In genomic region chr1:168697376-168697775, GRCh38 we compare ENCODE assay signal across 29 cellular contexts. TPM values are rescaled to one million over a fixed set of nuclear protein-coding genes. Genes with fewer than 3 reads are reported as not detected.
"Had no signal": no experiment of that assay in that cellular context is flagged by ENCODE, and none has a peak within 500 bp of the region (broad histone marks: within the 10 kb centered on the region; RNA-seq: fewer than 3 reads in every experiment).

No MANE protein-coding gene starts in this region.

- H3K27ac ChIP-seq: epithelial cell of prostate, gastrocnemius medialis, prostate gland, suprapubic skin, upper lobe of right lung, uterus had no signal

- H3K4me1 ChIP-seq: gastrocnemius medialis, prostate gland, suprapubic skin, upper lobe of right lung, uterus had no signal

- H3K9me3 ChIP-seq: gastrocnemius medialis, prostate gland, suprapubic skin, transverse colon, upper lobe of right lung, uterus had no signal

- ATAC-seq: esophagus mucosa; gastrocnemius medialis; left lobe of liver; naive thymus-derived CD4-positive, alpha-beta T cell; right cardiac atrium; stimulated activated naive CD8-positive, alpha-beta T cell treated with anti-CD3 and anti-CD28 coated beads, Interleukin-15, amount 100 ng/mL, for 72 hours; upper lobe of right lung had no signal

- H3K27ac Mint-ChIP-seq: endodermal cell; mesothelial cell of epicardium; naive thymus-derived CD4-positive, alpha-beta T cell; nephron progenitor cell had no signal

- H3K27me3 Mint-ChIP-seq: stimulated activated naive CD8-positive, alpha-beta T cell treated with anti-CD3 and anti-CD28 coated beads, Interleukin-15, amount 100 ng/mL, for 72 hours had no signal

- H3K4me3 ChIP-seq: dorsolateral prefrontal cortex, gastrocnemius medialis, lung, prostate gland, suprapubic skin, transverse colon, upper lobe of right lung, uterus had no signal

- H3K36me3 Mint-ChIP-seq: mesothelial cell of epicardium; naive thymus-derived CD4-positive, alpha-beta T cell had no signal

- DNase-seq: dorsolateral prefrontal cortex; effector CD4-positive, alpha-beta T cell; endodermal cell; foreskin fibroblast; gastrocnemius medialis; head of caudate nucleus; kidney; mesenchymal stem cell; naive thymus-derived CD4-positive, alpha-beta T cell; nephron progenitor cell; nucleus accumbens; right cardiac atrium; small intestine; stimulated activated CD4-positive, alpha-beta T cell treated with anti-CD3 and anti-CD28 coated beads, Interleukin-15, amount 100 ng/mL, for 24 hours; stimulated activated CD4-positive, alpha-beta T cell treated with anti-CD3 and anti-CD28 coated beads, Interleukin-2, amount 100 ng/mL, for 48 hours; stimulated activated CD8-positive, alpha-beta memory T cell treated with anti-CD3 and anti-CD28 coated beads, Interleukin-4, amount 100 ng/mL, for 48 hours; stimulated activated naive CD4-positive, alpha-beta T cell; stimulated activated naive CD8-positive, alpha-beta T cell treated with anti-CD3 and anti-CD28 coated beads, Interleukin-15, amount 100 ng/mL, for 72 hours; transverse colon; upper lobe of right lung; uterus had no signal

- H3K36me3 ChIP-seq: gastrocnemius medialis, prostate gland, suprapubic skin, transverse colon, upper lobe of right lung, uterus had no signal

- H3K4me3 Mint-ChIP-seq: endodermal cell; mesothelial cell of epicardium; naive thymus-derived CD4-positive, alpha-beta T cell; nephron progenitor cell; stimulated activated naive CD8-positive, alpha-beta T cell treated with anti-CD3 and anti-CD28 coated beads, Interleukin-15, amount 100 ng/mL, for 72 hours had no signal

- H3K4me1 Mint-ChIP-seq: naive thymus-derived CD4-positive, alpha-beta T cell; stimulated activated naive CD8-positive, alpha-beta T cell treated with anti-CD3 and anti-CD28 coated beads, Interleukin-15, amount 100 ng/mL, for 72 hours had no signal

- H3K27me3 ChIP-seq: gastrocnemius medialis, suprapubic skin, transverse colon, upper lobe of right lung, uterus had no signal

RNA-seq across cellular contexts. Expression of gene DPT, which starts 31.6 kb away (rescaled TPM):
- total RNA-seq: endodermal cell; glomerular endothelial cell; naive thymus-derived CD4-positive, alpha-beta T cell had no signal
- polyA plus RNA-seq: naive thymus-derived CD4-positive, alpha-beta T cell had no signal
